ENCODE assay signal across 13 cellular contexts in genomic region chr7:4734587-4735365, GRCh38. TPM values are rescaled to one million over a fixed set of nuclear protein-coding genes. Genes with fewer than 3 reads are reported as not detected.
DNase-seq lines count a peak whose midpoint lies in the region; ATAC-seq and TF ChIP-seq lines count a peak whose summit lies in the region.
"Had no signal": no experiment of that assay in that cellular context is flagged by ENCODE, and none has a peak within 500 bp of the region (broad histone marks: within the 10 kb centered on the region; RNA-seq: fewer than 3 reads in every experiment).

No MANE protein-coding gene starts in this region.

- no peaks in the 10 kb centered on the region for H3K9me3 ChIP-seq in adrenal gland (replicated peaks in 1 of 3)
- H3K9me3 ChIP-seq: uterus had no signal

- intact Hi-C loops in activated CD8-positive, alpha-beta T cell treated with anti-CD3 and anti-CD28 coated beads for 36 hours (cut with micrococcal nuclease) = no loop called here
- intact Hi-C loops in adrenal gland (cut with DNase I) = no loop called here

- peaks cover 29% of the 10 kb centered on the region for H3K36me3 Mint-ChIP-seq in activated CD8-positive, alpha-beta T cell treated with anti-CD3 and anti-CD28 coated beads for 36 hours (ENCODE audit: low read depth)
- peaks cover 23% of the 10 kb centered on the region for H3K36me3 Mint-ChIP-seq in activated CD8-positive, alpha-beta T cell treated with anti-CD3 and anti-CD28 coated beads, Interleukin-2, amount 10 ng/mL, durations not matched to agents 7 days and 5 days (ENCODE audit: low read depth)

- peak overlapping the region; percentile 42 for H3K27ac Mint-ChIP-seq in activated CD8-positive, alpha-beta T cell treated with anti-CD3 and anti-CD28 coated beads for 36 hours
- no peak overlapping the region for H3K27ac Mint-ChIP-seq in activated CD8-positive, alpha-beta T cell treated with anti-CD3 and anti-CD28 coated beads, Interleukin-2, amount 10 ng/mL, durations not matched to agents 7 days and 5 days

- no peak for TF ChIP-seq CTCF in activated CD8-positive, alpha-beta T cell treated with anti-CD3 and anti-CD28 coated beads for 36 hours (IDR thresholded peaks at IDR 0.05)
- no peak for TF ChIP-seq CTCF in adrenal gland (IDR thresholded peaks at IDR 0.05)

- H3K4me1 Mint-ChIP-seq in activated CD8-positive, alpha-beta T cell treated with anti-CD3 and anti-CD28 coated beads for 36 hours (ENCODE audit: low read depth) = peaks cover 66% of the 10 kb centered on the region
- H3K4me1 Mint-ChIP-seq in activated CD8-positive, alpha-beta T cell treated with anti-CD3 and anti-CD28 coated beads, Interleukin-2, amount 10 ng/mL, durations not matched to agents 7 days and 5 days (ENCODE audit: low read depth) = peaks cover 77% of the 10 kb centered on the region

- H3K27ac ChIP-seq in cingulate gyrus (ENCODE audit: low read depth, low read length) (peak overlapping the region; percentile 91), adrenal gland (peak overlapping the region in 2 of 5 donors; percentile 8 to 27)
- H3K27ac ChIP-seq: uterus had no signal

- H3K4me3 Mint-ChIP-seq in activated CD8-positive, alpha-beta T cell treated with anti-CD3 and anti-CD28 coated beads for 36 hours = no peak overlapping the region
- H3K4me3 Mint-ChIP-seq in activated CD8-positive, alpha-beta T cell treated with anti-CD3 and anti-CD28 coated beads, Interleukin-2, amount 10 ng/mL, durations not matched to agents 7 days and 5 days = no peak overlapping the region

- H3K4me1 ChIP-seq in adrenal gland (replicated peaks in 1 of 2) = peaks cover 16 to 26% of the 10 kb centered on the region in 2 donors
- H3K4me1 ChIP-seq: uterus had no signal

- H3K36me3 ChIP-seq in adrenal gland (replicated peaks in 1 of 2) = no peaks in the 10 kb centered on the region
- H3K36me3 ChIP-seq: uterus had no signal

- no peak overlapping the region for H3K4me3 ChIP-seq in adrenal gland
- H3K4me3 ChIP-seq: uterus had no signal

- CTCF ChIA-PET in activated CD8-positive, alpha-beta T cell treated with anti-CD3 and anti-CD28 coated beads for 36 hours (lab: Charles Lee) = interaction anchor here (0.7 to 2.4 kb wide), 5 partner anchors 9 to 148 kb away, joined by 3 to 8 read pairs (median 3); partner anchors contain the start of gene RADIL
- CTCF ChIA-PET in activated CD8-positive, alpha-beta T cell treated with anti-CD3 and anti-CD28 coated beads, Interleukin-2, amount 10 ng/mL, durations not matched to agents 7 days and 5 days (lab: Charles Lee) = interaction anchor here (1.7 to 3.6 kb wide), 3 partner anchors 10 to 93 kb away, joined by 6 to 13 read pairs (median 7); no protein-coding TSS in a partner anchor

- H3K27me3 ChIP-seq in adrenal gland = no peaks in the 10 kb centered on the region
- H3K27me3 ChIP-seq: uterus had no signal

- no peaks in the 10 kb centered on the region for H3K27me3 Mint-ChIP-seq in activated CD8-positive, alpha-beta T cell treated with anti-CD3 and anti-CD28 coated beads for 36 hours
- H3K27me3 Mint-ChIP-seq in activated CD8-positive, alpha-beta T cell treated with anti-CD3 and anti-CD28 coated beads, Interleukin-2, amount 10 ng/mL, durations not matched to agents 7 days and 5 days (ENCODE audit: low read depth) = no peaks in the 10 kb centered on the region

- no peak for ATAC-seq in activated CD8-positive, alpha-beta T cell treated with anti-CD3 and anti-CD28 coated beads for 36 hours
- ATAC-seq in activated CD8-positive, alpha-beta T cell treated with anti-CD3 and anti-CD28 coated beads, Interleukin-2, amount 10 ng/mL, durations not matched to agents 7 days and 5 days = no peak

- in situ Hi-C loops in ACHN (cut with HindIII; ENCODE audit: low pct_ligation_motif_present, low pct_unique_long_range_greater_than_20kb, low sequenced_read_pairs) = no loop called here

- 79 to 88% (median 84%) methylated on average over 21 to 24 of the region's 24 CpGs for WGBS in adrenal gland, 4 donors

- DNase-seq in activated CD8-positive, alpha-beta T cell treated with anti-CD3 and anti-CD28 coated beads for 36 hours = no peak
- DNase-seq in activated CD8-positive, alpha-beta T cell treated with anti-CD3 and anti-CD28 coated beads, Interleukin-2, amount 10 ng/mL, durations not matched to agents 7 days and 5 days = no peak
- DNase-seq in myocyte (ENCODE audit: low read depth) (peak; percentile 98), superior temporal gyrus (ENCODE audit: extremely low spot score) (peak; percentile 69), adrenal gland (no peak), ACHN (no peak), DMS153 (lab: John Stamatoyannopoulos, UW) (no peak)
- DNase-seq: NCI-H2029 treated with DMSO at 0.1 percent for 48 hours; NCI-H82; stimulated activated CD4-positive, alpha-beta T cell treated with anti-CD3 and anti-CD28 coated beads, Interleukin-2, amount 100 ng/mL, for 48 hours; T-helper 9 cell; uterus had no signal

- no peak for TF ChIP-seq POLR2A in adrenal gland (IDR thresholded peaks at IDR 0.05)

- POLR2A ChIA-PET in activated CD8-positive, alpha-beta T cell treated with anti-CD3 and anti-CD28 coated beads for 36 hours (lab: Charles Lee) = interaction anchor here (1.0 to 4.3 kb wide), 5 partner anchors 10 to 40 kb away, joined by 3 to 28 read pairs (median 5); partner anchors contain the start of gene AP5Z1
- POLR2A ChIA-PET in activated CD8-positive, alpha-beta T cell treated with anti-CD3 and anti-CD28 coated beads, Interleukin-2, amount 10 ng/mL, durations not matched to agents 7 days and 5 days (lab: Charles Lee) = interaction anchor here (1.3 to 1.4 kb wide), 2 partner anchors 11 to 40 kb away, joined by 4 read pairs; partner anchors contain the start of gene AP5Z1

- H3K9me3 Mint-ChIP-seq in activated CD8-positive, alpha-beta T cell treated with anti-CD3 and anti-CD28 coated beads for 36 hours = no peaks in the 10 kb centered on the region
- H3K9me3 Mint-ChIP-seq in activated CD8-positive, alpha-beta T cell treated with anti-CD3 and anti-CD28 coated beads, Interleukin-2, amount 10 ng/mL, durations not matched to agents 7 days and 5 days (ENCODE audit: insufficient read depth) = no peaks in the 10 kb centered on the region

RNA-seq across cellular contexts. Expression of gene AP5Z1, which starts 40.6 kb away (rescaled TPM):
- 10 to 100 TPM; 21.2 to 21.3 TPM for total RNA-seq in activated CD8-positive, alpha-beta T cell treated with anti-CD3 and anti-CD28 coated beads for 36 hours
- 10 to 100 TPM; 47.3 to 55.0 TPM for total RNA-seq in activated CD8-positive, alpha-beta T cell treated with anti-CD3 and anti-CD28 coated beads, Interleukin-2, amount 10 ng/mL, durations not matched to agents 7 days and 5 days
- 37.2 and 41.8 TPM in 2 replicates for total RNA-seq in myocyte
- 39.5 TPM for polyA plus RNA-seq in myocyte (2012)
- total RNA-seq in adrenal gland = 10 to 100 TPM; 35.2 to 68.4 (median 49.5) TPM
- polyA plus RNA-seq in adrenal gland = 100 to 1,000 TPM in 2 of 3 donors, 1 to 10 TPM in 1; 8.4 to 188 (median 112) TPM

RNA-seq across cellular contexts. Expression of gene FOXK1, which starts 52.7 kb away (rescaled TPM):
- total RNA-seq in activated CD8-positive, alpha-beta T cell treated with anti-CD3 and anti-CD28 coated beads for 36 hours = 10 to 100 TPM; 38.5 to 39.6 TPM
- 10 to 100 TPM; 26.8 to 28.5 TPM for total RNA-seq in activated CD8-positive, alpha-beta T cell treated with anti-CD3 and anti-CD28 coated beads, Interleukin-2, amount 10 ng/mL, durations not matched to agents 7 days and 5 days
- total RNA-seq in myocyte = 20.2 and 25.2 TPM in 2 replicates
- 12.2 TPM for polyA plus RNA-seq in myocyte (2012)
- total RNA-seq in adrenal gland = 10 to 100 TPM; 28.4 to 63.1 (median 42.5) TPM
- polyA plus RNA-seq in adrenal gland = 10 to 100 TPM in 1 of 3 donors, 1 to 10 TPM in 2; 4.8 to 21.3 (median 9.0) TPM

Comparison
In these comparisons a context has a peak if more than half of its experiments do, and no peak if none do; other contexts are left out.
1. DNase-seq: peak in myocyte (single experiment) and superior temporal gyrus (single experiment); none in activated CD8-positive, alpha-beta T cell treated with anti-CD3 and anti-CD28 coated beads for 36 hours (single experiment), activated CD8-positive, alpha-beta T cell treated with anti-CD3 and anti-CD28 coated beads, Interleukin-2, amount 10 ng/mL, durations not matched to agents 7 days and 5 days (single experiment), adrenal gland (0 of 7), ACHN (single experiment) and DMS153 (single experiment).